In the genomic region with DNA sequence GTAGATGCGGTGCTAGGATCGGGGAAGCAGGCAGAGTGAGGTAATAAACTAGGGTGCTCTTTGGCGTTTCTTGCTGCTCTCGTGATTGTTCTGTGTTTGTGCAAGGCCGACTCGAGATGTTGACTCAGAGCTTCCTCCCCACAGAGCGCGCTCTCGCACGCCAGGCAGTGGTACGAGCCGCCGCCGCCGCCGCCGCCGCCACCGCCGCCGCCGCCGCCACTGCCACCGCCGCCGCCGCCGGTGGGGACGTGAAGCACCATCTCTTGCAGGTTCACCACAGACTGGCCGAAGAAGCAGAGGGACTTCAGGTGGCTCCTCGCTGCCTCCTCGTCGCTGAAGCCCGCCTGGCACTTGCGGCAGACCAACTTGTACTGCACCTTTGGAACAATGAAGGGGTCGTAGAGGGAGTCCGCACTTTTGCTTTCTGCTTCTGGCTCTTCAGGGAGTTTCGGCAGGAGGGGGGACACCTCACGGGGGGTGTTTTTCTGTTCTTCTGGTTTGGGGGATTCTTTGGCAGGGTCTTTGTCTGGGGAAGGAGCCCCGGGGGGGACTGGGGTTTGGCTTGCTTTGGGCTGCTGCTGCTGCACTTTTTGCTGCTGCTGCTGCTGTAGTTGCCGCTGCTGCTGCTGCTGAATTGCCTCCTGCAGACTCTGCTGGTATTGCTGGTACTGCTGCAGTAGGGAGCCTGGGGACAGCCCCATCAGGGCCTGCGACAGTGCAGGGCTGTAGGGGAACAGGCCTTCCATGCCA, we compare ENCODE assay signal across 8 cellular contexts.
DNase-seq lines count a peak whose midpoint lies in the region; ATAC-seq and TF ChIP-seq lines count a peak whose summit lies in the region.

No MANE protein-coding gene starts in this region.

- H3K9me2 ChIP-seq in GM23338 (ENCODE audit: insufficient read depth), result no peaks in the 10 kb centered on the region

- no peaks in the 10 kb centered on the region; the same call in 2 of the 3 replicates for H3K9me3 Mint-ChIP-seq in GM23338

- DNase-seq in Daoy (ENCODE audit: low read depth), result peak; percentile 91
- DNase-seq in GM23338 (ENCODE audit: low spot score), result peak; percentile 72
- DNase-seq in M059J (ENCODE audit: low read depth), result peak; percentile 90
- DNase-seq in activated CD8-positive, alpha-beta memory T cell treated with anti-CD3 and anti-CD28 coated beads for 4 hours (ENCODE audit: low read depth in 2 of 2), result peak; percentile 30 to 34
- DNase-seq in epidermal melanocyte (ENCODE audit: insufficient read length, low spot score), result peak; percentile 76
- peak; percentile 13 to 42 for DNase-seq in stimulated activated CD8-positive, alpha-beta memory T cell treated with anti-CD3 and anti-CD28 coated beads, Interleukin-4, amount 100 ng/mL, for 1 hour (ENCODE audit: low read depth in 2 of 2, low spot score in 1 of 2)
- DNase-seq in NCI-H82 treated with DMSO at 0.1 percent for 48 hours (lab: John Stamatoyannopoulos, UW; ENCODE audit: unreplicated experiment), result no peak

- peak overlapping the region; percentile 95 for H2AFZ ChIP-seq in GM23338

- H3K36me3 ChIP-seq in GM23338 (ENCODE audit: insufficient read depth) (no peaks in the 10 kb centered on the region), mucosa of rectum (ENCODE audit: control insufficient read depth in 2 of 2, insufficient read depth in 2 of 2, low read length in 2 of 2) (no peaks in the 10 kb centered on the region)

- H3K9me3 ChIP-seq in mucosa of rectum (ENCODE audit: control insufficient read depth in 2 of 2, low read length in 2 of 2), result no peaks in the 10 kb centered on the region

- no peaks in the 10 kb centered on the region for H4K20me1 ChIP-seq in GM23338 (replicated peaks; ENCODE audit: insufficient read depth)

- H3F3A ChIP-seq in GM23338 (replicated peaks; ENCODE audit: low read depth), result 0 out of 2 replicates have a peak, but pooled peaks cover 2% of the 10 kb centered on the region

- H3K36me3 Mint-ChIP-seq in GM23338 (ENCODE audit: low read depth), result no peaks in the 10 kb centered on the region

- TF ChIP-seq CTCF in GM23338 (conservative IDR thresholded peaks at IDR 0.05; ENCODE audit: low read depth in 2 of 2), result no peak

- peaks cover 26% of the 10 kb centered on the region for H3K27me3 ChIP-seq in GM23338 (ENCODE audit: insufficient read depth)
- no peaks in the 10 kb centered on the region for H3K27me3 ChIP-seq in mucosa of rectum (ENCODE audit: control insufficient read depth in 2 of 2, insufficient read depth in 2 of 2, low read length in 2 of 2)

- H3K27ac Mint-ChIP-seq in GM23338, result no peak overlapping the region

- peak overlapping the region in 1 of 2 donors; percentile 51 for H3K9ac ChIP-seq in mucosa of rectum (ENCODE audit: low read depth in 1 of 2, low read length in 2 of 2)

- H3K27me3 Mint-ChIP-seq in GM23338 (ENCODE audit: insufficient read depth, low read depth, poor library complexity), result peaks cover 12% of the 10 kb centered on the region

- peaks cover 27% of the 10 kb centered on the region for H3K4me1 Mint-ChIP-seq in GM23338

- no peaks in the 10 kb centered on the region for H3K79me2 ChIP-seq in GM23338 (replicated peaks; ENCODE audit: insufficient read depth)

- peak; percentile 82 for ATAC-seq in GM23338

- H3K27ac ChIP-seq in GM23338 (ENCODE audit: low read depth), result no peak overlapping the region
- H3K27ac ChIP-seq in mucosa of rectum (ENCODE audit: low read depth in 2 of 2, low read length in 2 of 2), result peak overlapping the region in 1 of 2 donors; percentile 39

- H3K4me3 Mint-ChIP-seq in GM23338, result peak overlapping the region; percentile 82

- H3K4me1 ChIP-seq in GM23338 (ENCODE audit: insufficient read depth) (peaks cover 29% of the 10 kb centered on the region), mucosa of rectum (ENCODE audit: control insufficient read depth in 2 of 2, insufficient read depth in 2 of 2, low read length in 2 of 2) (peaks cover 3 to 6% of the 10 kb centered on the region in 2 donors)

- H3K4me2 ChIP-seq in GM23338, result peak overlapping the region; percentile 92

- peak overlapping the region; percentile 80 for H3K4me3 ChIP-seq in GM23338
- peak overlapping the region; percentile 64 to 73 for H3K4me3 ChIP-seq in mucosa of rectum (ENCODE audit: low read length in 2 of 2)

TF ChIP-seq in GM23338, 12 proteins besides CTCF, POLR2A, EP300 and RAD21 (continues in another document):
- TF ChIP-seq ZNF331 (CRISPR knock-in tag; IDR thresholded peaks at IDR 0.05; ENCODE audit: low read depth), result no peak
- TF ChIP-seq, protein P1, sequence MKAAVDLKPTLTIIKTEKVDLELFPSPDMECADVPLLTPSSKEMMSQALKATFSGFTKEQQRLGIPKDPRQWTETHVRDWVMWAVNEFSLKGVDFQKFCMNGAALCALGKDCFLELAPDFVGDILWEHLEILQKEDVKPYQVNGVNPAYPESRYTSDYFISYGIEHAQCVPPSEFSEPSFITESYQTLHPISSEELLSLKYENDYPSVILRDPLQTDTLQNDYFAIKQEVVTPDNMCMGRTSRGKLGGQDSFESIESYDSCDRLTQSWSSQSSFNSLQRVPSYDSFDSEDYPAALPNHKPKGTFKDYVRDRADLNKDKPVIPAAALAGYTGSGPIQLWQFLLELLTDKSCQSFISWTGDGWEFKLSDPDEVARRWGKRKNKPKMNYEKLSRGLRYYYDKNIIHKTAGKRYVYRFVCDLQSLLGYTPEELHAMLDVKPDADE (IDR thresholded peaks at IDR 0.05), result no peak
- TF ChIP-seq POLR2AphosphoS5 (IDR thresholded peaks at IDR 0.05; ENCODE audit: low read depth), result no peak
- TF ChIP-seq NANOG (IDR thresholded peaks at IDR 0.05; ENCODE audit: borderline replicate concordance), result no peak
- TF ChIP-seq ZNF114 (CRISPR knock-in tag; IDR thresholded peaks at IDR 0.05), result no peak
- no peak for TF ChIP-seq EZH2 (IDR thresholded peaks at IDR 0.05; ENCODE audit: low read depth, unreplicated experiment)
- TF ChIP-seq, protein P2, sequence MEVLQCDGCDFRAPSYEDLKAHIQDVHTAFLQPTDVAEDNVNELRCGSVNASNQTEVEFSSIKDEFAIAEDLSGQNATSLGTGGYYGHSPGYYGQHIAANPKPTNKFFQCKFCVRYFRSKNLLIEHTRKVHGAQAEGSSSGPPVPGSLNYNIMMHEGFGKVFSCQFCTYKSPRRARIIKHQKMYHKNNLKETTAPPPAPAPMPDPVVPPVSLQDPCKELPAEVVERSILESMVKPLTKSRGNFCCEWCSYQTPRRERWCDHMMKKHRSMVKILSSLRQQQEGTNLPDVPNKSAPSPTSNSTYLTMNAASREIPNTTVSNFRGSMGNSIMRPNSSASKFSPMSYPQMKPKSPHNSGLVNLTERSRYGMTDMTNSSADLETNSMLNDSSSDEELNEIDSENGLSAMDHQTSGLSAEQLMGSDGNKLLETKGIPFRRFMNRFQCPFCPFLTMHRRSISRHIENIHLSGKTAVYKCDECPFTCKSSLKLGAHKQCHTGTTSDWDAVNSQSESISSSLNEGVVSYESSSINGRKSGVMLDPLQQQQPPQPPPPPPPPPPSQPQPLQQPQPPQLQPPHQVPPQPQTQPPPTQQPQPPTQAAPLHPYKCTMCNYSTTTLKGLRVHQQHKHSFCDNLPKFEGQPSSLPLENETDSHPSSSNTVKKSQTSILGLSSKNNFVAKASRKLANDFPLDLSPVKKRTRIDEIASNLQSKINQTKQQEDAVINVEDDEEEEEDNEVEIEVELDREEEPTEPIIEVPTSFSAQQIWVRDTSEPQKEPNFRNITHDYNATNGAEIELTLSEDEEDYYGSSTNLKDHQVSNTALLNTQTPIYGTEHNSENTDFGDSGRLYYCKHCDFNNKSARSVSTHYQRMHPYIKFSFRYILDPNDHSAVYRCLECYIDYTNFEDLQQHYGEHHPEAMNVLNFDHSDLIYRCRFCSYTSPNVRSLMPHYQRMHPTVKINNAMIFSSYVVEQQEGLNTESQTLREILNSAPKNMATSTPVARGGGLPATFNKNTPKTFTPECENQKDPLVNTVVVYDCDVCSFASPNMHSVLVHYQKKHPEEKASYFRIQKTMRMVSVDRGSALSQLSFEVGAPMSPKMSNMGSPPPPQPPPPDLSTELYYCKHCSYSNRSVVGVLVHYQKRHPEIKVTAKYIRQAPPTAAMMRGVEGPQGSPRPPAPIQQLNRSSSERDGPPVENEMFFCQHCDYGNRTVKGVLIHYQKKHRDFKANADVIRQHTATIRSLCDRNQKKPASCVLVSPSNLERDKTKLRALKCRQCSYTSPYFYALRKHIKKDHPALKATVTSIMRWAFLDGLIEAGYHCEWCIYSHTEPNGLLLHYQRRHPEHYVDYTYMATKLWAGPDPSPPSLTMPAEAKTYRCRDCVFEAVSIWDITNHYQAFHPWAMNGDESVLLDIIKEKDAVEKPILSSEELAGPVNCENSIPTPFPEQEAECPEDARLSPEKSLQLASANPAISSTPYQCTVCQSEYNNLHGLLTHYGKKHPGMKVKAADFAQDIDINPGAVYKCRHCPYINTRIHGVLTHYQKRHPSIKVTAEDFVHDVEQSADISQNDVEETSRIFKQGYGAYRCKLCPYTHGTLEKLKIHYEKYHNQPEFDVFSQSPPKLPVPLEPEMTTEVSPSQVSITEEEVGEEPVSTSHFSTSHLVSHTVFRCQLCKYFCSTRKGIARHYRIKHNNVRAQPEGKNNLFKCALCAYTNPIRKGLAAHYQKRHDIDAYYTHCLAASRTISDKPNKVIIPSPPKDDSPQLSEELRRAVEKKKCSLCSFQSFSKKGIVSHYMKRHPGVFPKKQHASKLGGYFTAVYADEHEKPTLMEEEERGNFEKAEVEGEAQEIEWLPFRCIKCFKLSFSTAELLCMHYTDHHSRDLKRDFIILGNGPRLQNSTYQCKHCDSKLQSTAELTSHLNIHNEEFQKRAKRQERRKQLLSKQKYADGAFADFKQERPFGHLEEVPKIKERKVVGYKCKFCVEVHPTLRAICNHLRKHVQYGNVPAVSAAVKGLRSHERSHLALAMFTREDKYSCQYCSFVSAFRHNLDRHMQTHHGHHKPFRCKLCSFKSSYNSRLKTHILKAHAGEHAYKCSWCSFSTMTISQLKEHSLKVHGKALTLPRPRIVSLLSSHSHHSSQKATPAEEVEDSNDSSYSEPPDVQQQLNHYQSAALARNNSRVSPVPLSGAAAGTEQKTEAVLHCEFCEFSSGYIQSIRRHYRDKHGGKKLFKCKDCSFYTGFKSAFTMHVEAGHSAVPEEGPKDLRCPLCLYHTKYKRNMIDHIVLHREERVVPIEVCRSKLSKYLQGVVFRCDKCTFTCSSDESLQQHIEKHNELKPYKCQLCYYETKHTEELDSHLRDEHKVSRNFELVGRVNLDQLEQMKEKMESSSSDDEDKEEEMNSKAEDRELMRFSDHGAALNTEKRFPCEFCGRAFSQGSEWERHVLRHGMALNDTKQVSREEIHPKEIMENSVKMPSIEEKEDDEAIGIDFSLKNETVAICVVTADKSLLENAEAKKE (CRISPR knock-in tag; IDR thresholded peaks at IDR 0.05), result no peak
- no peak for TF ChIP-seq CREB1 (CRISPR knock-in tag; IDR thresholded peaks at IDR 0.05; ENCODE audit: low read depth)
- no peak for TF ChIP-seq STAT1 (IDR thresholded peaks at IDR 0.05; ENCODE audit: unreplicated experiment)
- TF ChIP-seq JUNB (IDR thresholded peaks at IDR 0.05; ENCODE audit: unreplicated experiment), result no peak
- no peak for TF ChIP-seq EZH2phosphoT487 (IDR thresholded peaks at IDR 0.05; ENCODE audit: unreplicated experiment)
